Comparison of ENCODE assay signal across 16 cellular contexts in genomic region chr10:77553966-77554365, GRCh38.
DNase-seq lines count a peak whose midpoint lies in the region; ATAC-seq and TF ChIP-seq lines count a peak whose summit lies in the region.
"Had no signal": no experiment of that assay in that cellular context is flagged by ENCODE, and none has a peak within 500 bp of the region (broad histone marks: within the 10 kb centered on the region; RNA-seq: fewer than 3 reads in every experiment).

No MANE protein-coding gene starts in this region.

- H2BK120ac ChIP-seq in H9 (ENCODE audit: low read depth, low read length, poor library complexity, severe bottlenecking): no peak overlapping the region

- no peaks in the 10 kb centered on the region for H3K27me3 ChIP-seq in BLaER1
- no peaks in the 10 kb centered on the region for H3K27me3 ChIP-seq in rectal smooth muscle tissue (ENCODE audit: control insufficient read depth, insufficient read depth, low read length)
- H3K27me3 ChIP-seq in H9 (ENCODE audit: insufficient read depth, low read length): no peaks in the 10 kb centered on the region
- H3K27me3 ChIP-seq: neural progenitor cell had no signal

- H4K91ac ChIP-seq in H9 (ENCODE audit: insufficient read length, low read depth, low read length): no peak overlapping the region

- ATAC-seq in esophagus mucosa: peak; percentile 70
- ATAC-seq: left ventricle myocardium superior had no signal

- TF ChIP-seq CTCF in endothelial cell (IDR thresholded peaks at IDR 0.05; ENCODE audit: unreplicated experiment): no peak
- TF ChIP-seq CTCF in H9 (conservative IDR thresholded peaks at IDR 0.05): no peak
- no peak for TF ChIP-seq CTCF in Calu3 (IDR thresholded peaks at IDR 0.05; ENCODE audit: unreplicated experiment)

- H3K36me3 Mint-ChIP-seq in endothelial cell (ENCODE audit: low read depth, unreplicated experiment) (no peaks in the 10 kb centered on the region), H9 (ENCODE audit: insufficient read depth in 1 of 3, low read depth in 3 of 3) (no peaks in the 10 kb centered on the region), Calu3 (ENCODE audit: insufficient read depth, unreplicated experiment) (no peaks in the 10 kb centered on the region)
- H3K36me3 Mint-ChIP-seq: activated naive CD4-positive, alpha-beta T cell treated with anti-CD3 and anti-CD28 coated beads, Interleukin-2, amount 10 ng/mL, durations not matched to agents 7 days and 5 days; neural progenitor cell had no signal

- H3K36me3 ChIP-seq in BLaER1 (no peaks in the 10 kb centered on the region), rectal smooth muscle tissue (ENCODE audit: control insufficient read depth, insufficient read depth, low read length) (no peaks in the 10 kb centered on the region)
- H3K36me3 ChIP-seq: neural progenitor cell had no signal

- H4K20me1 ChIP-seq in BLaER1 (no peaks in the 10 kb centered on the region), H9 (ENCODE audit: control insufficient read depth, insufficient read depth, insufficient read length) (no peaks in the 10 kb centered on the region)

- H3K4me3 Mint-ChIP-seq in endothelial cell (ENCODE audit: unreplicated experiment): no peak overlapping the region
- no peak overlapping the region for H3K4me3 Mint-ChIP-seq in H9
- H3K4me3 Mint-ChIP-seq in Calu3 (ENCODE audit: low read depth, unreplicated experiment): no peak overlapping the region
- H3K4me3 Mint-ChIP-seq: activated naive CD4-positive, alpha-beta T cell treated with anti-CD3 and anti-CD28 coated beads, Interleukin-2, amount 10 ng/mL, durations not matched to agents 7 days and 5 days; neural progenitor cell; stimulated activated naive CD8-positive, alpha-beta T cell treated with anti-CD3 and anti-CD28 coated beads, Interleukin-15, Interleukin-2, amounts not matched to agents 100 ng/mL and 50 ng/mL, for 24 hours had no signal

- H3K27ac Mint-ChIP-seq in endothelial cell (ENCODE audit: unreplicated experiment) (no peak overlapping the region), H9 (no peak overlapping the region), Calu3 (ENCODE audit: unreplicated experiment) (no peak overlapping the region)
- H3K27ac Mint-ChIP-seq: activated naive CD4-positive, alpha-beta T cell treated with anti-CD3 and anti-CD28 coated beads, Interleukin-2, amount 10 ng/mL, durations not matched to agents 7 days and 5 days; neural progenitor cell; stimulated activated naive CD8-positive, alpha-beta T cell treated with anti-CD3 and anti-CD28 coated beads, Interleukin-15, Interleukin-2, amounts not matched to agents 100 ng/mL and 50 ng/mL, for 24 hours had no signal

- no peak overlapping the region for H2BK15ac ChIP-seq in H9 (ENCODE audit: low read depth, low read length)

- H3K9me3 Mint-ChIP-seq in endothelial cell (ENCODE audit: unreplicated experiment): no peaks in the 10 kb centered on the region
- no peaks in the 10 kb centered on the region for H3K9me3 Mint-ChIP-seq in H9
- H3K9me3 Mint-ChIP-seq in Calu3 (ENCODE audit: low read depth, unreplicated experiment): no peaks in the 10 kb centered on the region
- H3K9me3 Mint-ChIP-seq: activated naive CD4-positive, alpha-beta T cell treated with anti-CD3 and anti-CD28 coated beads, Interleukin-2, amount 10 ng/mL, durations not matched to agents 7 days and 5 days; neural progenitor cell; stimulated activated naive CD8-positive, alpha-beta T cell treated with anti-CD3 and anti-CD28 coated beads, Interleukin-15, Interleukin-2, amounts not matched to agents 100 ng/mL and 50 ng/mL, for 24 hours had no signal

- H3K4ac ChIP-seq in H9 (ENCODE audit: low read depth, low read length): no peak overlapping the region

- H3T11ph ChIP-seq in H9 (ENCODE audit: low read length): no peak overlapping the region

- H3K14ac ChIP-seq in H9 (ENCODE audit: insufficient read depth, low read length): no peak overlapping the region

- no peak overlapping the region for H2BK5ac ChIP-seq in H9 (ENCODE audit: insufficient read length, low read length)

- no peak overlapping the region for H4K5ac ChIP-seq in H9 (ENCODE audit: insufficient read length, low read depth, low read length)

- H3K56ac ChIP-seq in H9 (ENCODE audit: insufficient read length, low read depth, low read length): no peak overlapping the region

- no peak overlapping the region for H4K8ac ChIP-seq in H9 (replicated peaks; ENCODE audit: insufficient read length, low read depth, low read length)

- intact Hi-C loops in Calu3 (cut with micrococcal nuclease; ENCODE audit: unreplicated experiment): no loop called here

- H3K79me2 ChIP-seq in H9 (ENCODE audit: insufficient read depth, low read length): no peaks in the 10 kb centered on the region

- peak overlapping the region; percentile 65; the same call in 1 of the 2 replicates for H3K4me2 ChIP-seq in BLaER1
- no peak overlapping the region for H3K4me2 ChIP-seq in H9 (ENCODE audit: insufficient read depth, insufficient read length, low read length)
- H3K4me2 ChIP-seq: neural progenitor cell had no signal

- H3K9ac ChIP-seq in BLaER1 (no peak overlapping the region), rectal smooth muscle tissue (ENCODE audit: low read length) (no peak overlapping the region), H9 (ENCODE audit: extremely low read depth, insufficient read length, low read length) (no peak overlapping the region)
- H3K9ac ChIP-seq: neural progenitor cell had no signal

- no peaks in the 10 kb centered on the region for H3K79me1 ChIP-seq in H9 (ENCODE audit: insufficient read depth, low read depth, low read length, poor library complexity, severe bottlenecking)

- H3K23ac ChIP-seq in H9 (ENCODE audit: insufficient read length, low read depth, low read length): no peak overlapping the region

- H3K9me3 ChIP-seq in BLaER1 (no peaks in the 10 kb centered on the region), H9 (ENCODE audit: control insufficient read depth, low read depth, low read length) (no peaks in the 10 kb centered on the region)

- no peak overlapping the region for H3K27ac ChIP-seq in BLaER1
- H3K27ac ChIP-seq in rectal smooth muscle tissue (ENCODE audit: low read depth, low read length): peak overlapping the region; percentile 40
- H3K27ac ChIP-seq in H9 (ENCODE audit: insufficient read length, low read depth, low read length): no peak overlapping the region
- H3K27ac ChIP-seq: neural progenitor cell had no signal

- peaks cover 4% of the 10 kb centered on the region for H3K27me3 Mint-ChIP-seq in endothelial cell (ENCODE audit: unreplicated experiment)
- no peaks in the 10 kb centered on the region for H3K27me3 Mint-ChIP-seq in H9 (ENCODE audit: low read depth)
- H3K27me3 Mint-ChIP-seq in Calu3 (ENCODE audit: unreplicated experiment): peaks cover 43% of the 10 kb centered on the region
- H3K27me3 Mint-ChIP-seq: activated naive CD4-positive, alpha-beta T cell treated with anti-CD3 and anti-CD28 coated beads, Interleukin-2, amount 10 ng/mL, durations not matched to agents 7 days and 5 days had no signal

- H3K4me3 ChIP-seq in BLaER1 (no peak overlapping the region), rectal smooth muscle tissue (ENCODE audit: low read length) (no peak overlapping the region)
- H3K4me3 ChIP-seq: neural progenitor cell, skin epidermis had no signal

- H3K4me1 ChIP-seq in BLaER1 (peaks cover 45% of the 10 kb centered on the region), rectal smooth muscle tissue (ENCODE audit: control insufficient read depth, insufficient read depth, low read length) (peaks cover 20% of the 10 kb centered on the region), H9 (ENCODE audit: insufficient read depth, low read length) (no peaks in the 10 kb centered on the region)

- H2BK12ac ChIP-seq in H9 (ENCODE audit: insufficient read length, low read depth, low read length): no peak overlapping the region

- H2AK5ac ChIP-seq in H9 (ENCODE audit: insufficient read length, low read length): no peak overlapping the region

- no peak overlapping the region for H3K18ac ChIP-seq in H9 (ENCODE audit: insufficient read length, low read depth, low read length)

- BruUV-seq in Calu3 (replicated peaks; lab: Mats Ljungman, UMichigan): no TSS peak

- CTCF ChIA-PET in Calu3 (lab: Charles Lee): interaction anchor here (0.7 kb wide), 1 partner anchor 31 kb away, joined by 3 read pairs; no protein-coding TSS in a partner anchor

- no peak overlapping the region for H2AFZ ChIP-seq in H9 (ENCODE audit: low read length)
- H2AFZ ChIP-seq: neural progenitor cell had no signal

- no CpG with 5 or more reads among the region's 5 CpGs for WGBS in H9 (ENCODE audit: extremely low coverage, insufficient read length, low lambda C conversion rate)

- DNase-seq in NCI-H69 (lab: John Stamatoyannopoulos, UW): peak; percentile 76
- DNase-seq in endothelial cell (ENCODE audit: low spot score): no peak
- no peak for DNase-seq in H9
- DNase-seq in cerebellar nuclear complex (lab: John Stamatoyannopoulos, UW): no peak
- DNase-seq in Calu3: no peak
- DNase-seq: activated naive CD4-positive, alpha-beta T cell treated with anti-CD3 and anti-CD28 coated beads, Interleukin-2, amount 10 ng/mL, durations not matched to agents 7 days and 5 days; hippocampal formation; left ventricle myocardium superior; NCI-H1436 treated with DMSO at 0.1 percent for 48 hours; NCI-H446 treated with DMSO at 0.1 percent for 48 hours had no signal

- no peaks in the 10 kb centered on the region for H3K23me2 ChIP-seq in H9 (ENCODE audit: insufficient read length, low read depth, low read length, poor library complexity, severe bottlenecking)

- H3K4me1 Mint-ChIP-seq in endothelial cell (ENCODE audit: unreplicated experiment) (peaks cover 26% of the 10 kb centered on the region), H9 (peaks cover 7% of the 10 kb centered on the region in 2 experiments), Calu3 (ENCODE audit: low read depth, unreplicated experiment) (no peaks in the 10 kb centered on the region)

- H2BK20ac ChIP-seq in H9 (ENCODE audit: low read depth, low read length, poor library complexity, severe bottlenecking): no peak overlapping the region
